ENCODE assay signal across 18 cellular contexts in the genomic region with DNA sequence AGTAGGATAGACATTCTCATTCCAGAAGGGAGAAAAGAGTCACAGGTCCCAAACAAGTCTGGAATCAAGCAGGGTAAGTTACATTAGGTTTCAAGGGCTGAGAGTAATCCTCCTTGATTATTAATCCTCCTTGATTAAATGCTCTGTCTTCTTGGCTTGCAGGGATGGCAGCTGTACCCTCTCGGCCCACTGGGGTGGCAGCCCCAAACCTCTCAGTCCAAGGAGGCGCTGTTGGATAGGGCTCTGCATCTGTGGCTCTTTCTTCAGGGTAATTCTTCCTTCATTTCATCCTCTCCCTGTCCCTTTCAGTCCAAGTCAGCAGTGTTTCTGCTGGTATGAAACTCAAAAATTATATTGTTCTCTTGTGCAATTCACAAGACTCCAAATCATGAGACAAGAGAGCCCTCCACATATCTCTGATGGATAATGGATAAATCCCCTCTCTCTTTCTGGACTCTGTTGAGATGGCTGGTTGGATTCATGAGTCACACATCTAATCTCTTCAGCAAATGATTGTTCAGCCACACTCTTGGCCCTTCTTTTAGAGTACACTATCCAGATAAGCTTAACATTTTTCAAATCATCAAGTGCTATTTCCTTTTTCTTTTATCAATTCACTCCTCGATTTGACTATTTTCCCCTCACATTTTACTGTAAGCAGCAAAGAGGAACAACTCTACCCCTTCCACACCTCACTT.
"Had no signal": no experiment of that assay in that cellular context is flagged by ENCODE, and none has a peak within 500 bp of the region (broad histone marks: within the 10 kb centered on the region; RNA-seq: fewer than 3 reads in every experiment).

No MANE protein-coding gene starts in this region.

- H3K27ac Mint-ChIP-seq: activated CD4-positive, alpha-beta T cell treated with anti-CD3 and anti-CD28 coated beads, Interleukin-2, amount 10 ng/mL, durations not matched to agents 7 days and 5 days; activated naive CD8-positive, alpha-beta T cell; naive thymus-derived CD8-positive, alpha-beta T cell; T-helper 1 cell treated with Interleukin-12 subunit alpha and Interleukin-12 subunit beta and Interleukin-4 antibody, amounts not matched to agents 30 μg/mL and 1 μg/mL, for 36 hours had no signal

- H3K36me3 Mint-ChIP-seq: activated naive CD8-positive, alpha-beta T cell; naive thymus-derived CD8-positive, alpha-beta T cell had no signal

- H3K4me3 Mint-ChIP-seq: activated CD4-positive, alpha-beta T cell treated with anti-CD3 and anti-CD28 coated beads, Interleukin-2, amount 10 ng/mL, durations not matched to agents 7 days and 5 days; activated naive CD8-positive, alpha-beta T cell; naive thymus-derived CD8-positive, alpha-beta T cell; T-helper 1 cell treated with Interleukin-12 subunit alpha and Interleukin-12 subunit beta and Interleukin-4 antibody, amounts not matched to agents 30 μg/mL and 1 μg/mL, for 36 hours had no signal

- H3K9me3 Mint-ChIP-seq: activated CD4-positive, alpha-beta T cell treated with anti-CD3 and anti-CD28 coated beads, Interleukin-2, amount 10 ng/mL, durations not matched to agents 7 days and 5 days; T-helper 1 cell treated with Interleukin-12 subunit alpha and Interleukin-12 subunit beta and Interleukin-4 antibody, amounts not matched to agents 30 μg/mL and 1 μg/mL, for 36 hours had no signal

- H3K4me1 ChIP-seq: left ventricle myocardium inferior, transverse colon had no signal

- H3K27ac ChIP-seq: dorsolateral prefrontal cortex, left ventricle myocardium inferior, transverse colon had no signal

- H3K36me3 ChIP-seq: left ventricle myocardium inferior, transverse colon had no signal

- H3K9me3 ChIP-seq: left ventricle myocardium inferior, transverse colon had no signal

- H3K27me3 Mint-ChIP-seq: activated CD4-positive, alpha-beta T cell treated with anti-CD3 and anti-CD28 coated beads, Interleukin-2, amount 10 ng/mL, durations not matched to agents 7 days and 5 days; activated naive CD8-positive, alpha-beta T cell had no signal

- H3K4me1 Mint-ChIP-seq: activated CD4-positive, alpha-beta T cell treated with anti-CD3 and anti-CD28 coated beads, Interleukin-2, amount 10 ng/mL, durations not matched to agents 7 days and 5 days; naive thymus-derived CD8-positive, alpha-beta T cell had no signal

- ATAC-seq: naive thymus-derived CD8-positive, alpha-beta T cell had no signal

- H3K4me3 ChIP-seq: dorsolateral prefrontal cortex, left ventricle myocardium inferior, transverse colon had no signal

- H3K27me3 ChIP-seq: dorsolateral prefrontal cortex, transverse colon had no signal

- DNase-seq: activated CD4-positive, alpha-beta T cell treated with anti-CD3 and anti-CD28 coated beads, Interleukin-2, amount 10 ng/mL, durations not matched to agents 7 days and 5 days; activated CD8-positive, alpha-beta memory T cell treated with anti-CD3 and anti-CD28 coated beads, Interleukin-2, amount 50 U/mL, for 48 hours; activated gamma-delta T cell treated with Interleukin-2 at 50 U/mL for 16 hours; dorsolateral prefrontal cortex; erythroblast; glutamatergic neuron; hypothalamus; left ventricle myocardium inferior; naive thymus-derived CD8-positive, alpha-beta T cell; posterior cingulate gyrus; retina; stimulated activated CD4-positive, alpha-beta T cell treated with anti-CD3 and anti-CD28 coated beads, Interleukin-15, amount 100 ng/mL, for 24 hours; stimulated activated CD4-positive, alpha-beta T cell treated with anti-CD3 and anti-CD28 coated beads, Interleukin-4, amount 100 ng/mL, for 24 hours; stimulated activated naive CD4-positive, alpha-beta T cell treated with Interleukin-2 at 50 U/mL for 16 hours; substantia nigra; transverse colon had no signal
